23 cellular contexts compared by ENCODE assay signal in genomic region chr16:27650073-27650701, GRCh38.
DNase-seq lines count a peak whose midpoint lies in the region; ATAC-seq and TF ChIP-seq lines count a peak whose summit lies in the region.
"Had no signal": no experiment of that assay in that cellular context is flagged by ENCODE, and none has a peak within 500 bp of the region (broad histone marks: within the 10 kb centered on the region; RNA-seq: fewer than 3 reads in every experiment).

No MANE protein-coding gene starts in this region.

- no peak for TF ChIP-seq RAD21 in Ishikawa (IDR thresholded peaks at IDR 0.05; ENCODE audit: low read depth)

- H3K9me3 Mint-ChIP-seq in nephron (no peaks in the 10 kb centered on the region), endodermal cell (no peaks in the 10 kb centered on the region)
- H3K9me3 Mint-ChIP-seq: activated CD4-positive, alpha-beta T cell treated with anti-CD3 and anti-CD28 coated beads, Interleukin-2, amount 10 ng/mL, durations not matched to agents 24 days and 14 days; activated naive CD4-positive, alpha-beta T cell treated with anti-CD3 and anti-CD28 coated beads, Interleukin-2, amount 50 U/mL, for 72 hours; natural killer cell had no signal

- H3K27ac ChIP-seq in colonic mucosa (peak overlapping the region; percentile 32), endodermal cell (ENCODE audit: low read depth, low read length) (no peak overlapping the region)
- H3K27ac ChIP-seq: parathyroid adenoma, skin epidermis, testis had no signal

- peaks cover 12% of the 10 kb centered on the region for H3K36me3 Mint-ChIP-seq in nephron (ENCODE audit: low read depth)
- H3K36me3 Mint-ChIP-seq in endodermal cell (ENCODE audit: low read depth): peaks cover 16% of the 10 kb centered on the region
- H3K36me3 Mint-ChIP-seq: activated naive CD4-positive, alpha-beta T cell treated with anti-CD3 and anti-CD28 coated beads, Interleukin-2, amount 50 U/mL, for 72 hours; natural killer cell had no signal

- 95 to 97% methylated on average over 11 of the region's 11 CpGs for WGBS in endodermal cell (ENCODE audit: insufficient coverage in 1 of 2, insufficient read length in 1 of 2), 2 experiments

- DNase-seq in colonic mucosa (peak; percentile 42), left cardiac atrium (no peak), GM03348 (ENCODE audit: low spot score) (no peak), posterior vena cava (ENCODE audit: low spot score) (no peak), endodermal cell (no peak)
- DNase-seq: activated CD4-positive, alpha-beta T cell treated with anti-CD3 and anti-CD28 coated beads, Interleukin-2, amount 10 ng/mL, durations not matched to agents 24 days and 14 days; HCEC 1CT; hippocampal formation; natural killer cell; NCI-H1105; NCI-H2029 treated with DMSO at 0.1 percent for 48 hours; NCI-H446; PC-3; stimulated activated CD4-positive, alpha-beta T cell treated with anti-CD3 and anti-CD28 coated beads, Interleukin-4, amount 100 ng/mL, for 1 hour; stimulated activated naive CD4-positive, alpha-beta T cell; T-helper 17 cell; testis had no signal

- TF ChIP-seq CTCF in colonic mucosa (IDR thresholded peaks at IDR 0.05): no peak
- TF ChIP-seq CTCF in nephron (IDR thresholded peaks at IDR 0.05; ENCODE audit: unreplicated experiment in 3 of 3): no peak
- TF ChIP-seq CTCF in endodermal cell (conservative IDR thresholded peaks at IDR 0.05): no peak

- H3K27me3 Mint-ChIP-seq in nephron (ENCODE audit: low read depth): peaks cover 11% of the 10 kb centered on the region
- H3K27me3 Mint-ChIP-seq in endodermal cell (ENCODE audit: insufficient read depth): no peaks in the 10 kb centered on the region
- H3K27me3 Mint-ChIP-seq: activated CD4-positive, alpha-beta T cell treated with anti-CD3 and anti-CD28 coated beads, Interleukin-2, amount 10 ng/mL, durations not matched to agents 24 days and 14 days; T-helper 17 cell had no signal

- H3K4me3 ChIP-seq in colonic mucosa: no peak overlapping the region
- no peak overlapping the region for H3K4me3 ChIP-seq in endodermal cell (ENCODE audit: low read length)
- H3K4me3 ChIP-seq: skin epidermis, testis had no signal

- H3K9ac ChIP-seq in colonic mucosa (ENCODE audit: low read depth in 2 of 2, low read length in 2 of 2): no peak overlapping the region
- no peak overlapping the region for H3K9ac ChIP-seq in endodermal cell (ENCODE audit: extremely low read depth, low read length, poor library complexity, severe bottlenecking)
- H3K9ac ChIP-seq: parathyroid adenoma had no signal

- H3K27me3 ChIP-seq in colonic mucosa (no peaks in the 10 kb centered on the region), endodermal cell (ENCODE audit: control insufficient read depth, insufficient read depth, low read length, poor library complexity, severe bottlenecking) (no peaks in the 10 kb centered on the region)
- H3K27me3 ChIP-seq: testis had no signal

- H3K4me3 Mint-ChIP-seq in nephron (no peak overlapping the region), endodermal cell (no peak overlapping the region)
- H3K4me3 Mint-ChIP-seq: activated CD4-positive, alpha-beta T cell treated with anti-CD3 and anti-CD28 coated beads, Interleukin-2, amount 10 ng/mL, durations not matched to agents 24 days and 14 days; natural killer cell; T-helper 17 cell had no signal

- intact Hi-C loops in colonic mucosa (cut with DNase I): no loop called here
- intact Hi-C loops in left cardiac atrium (cut with DNase I): no loop called here
- intact Hi-C loops in posterior vena cava (cut with DNase I): no loop called here

- H3K9me3 ChIP-seq in colonic mucosa (no peaks in the 10 kb centered on the region), endodermal cell (ENCODE audit: control insufficient read depth, low read length) (no peaks in the 10 kb centered on the region)
- H3K9me3 ChIP-seq: testis had no signal

- H3K4me1 Mint-ChIP-seq in nephron: peaks cover 14% of the 10 kb centered on the region
- no peaks in the 10 kb centered on the region for H3K4me1 Mint-ChIP-seq in endodermal cell
- H3K4me1 Mint-ChIP-seq: activated CD4-positive, alpha-beta T cell treated with anti-CD3 and anti-CD28 coated beads, Interleukin-2, amount 10 ng/mL, durations not matched to agents 24 days and 14 days; natural killer cell had no signal

- peak overlapping the region; percentile 7 to 56 (median 21) for H3K27ac Mint-ChIP-seq in nephron
- no peak overlapping the region for H3K27ac Mint-ChIP-seq in endodermal cell
- H3K27ac Mint-ChIP-seq: activated CD4-positive, alpha-beta T cell treated with anti-CD3 and anti-CD28 coated beads, Interleukin-2, amount 10 ng/mL, durations not matched to agents 24 days and 14 days; natural killer cell; T-helper 17 cell had no signal

- peak; percentile 37; the same call in 1 of the 2 replicates for TF ChIP-seq EP300 in Ishikawa (IDR thresholded peaks at IDR 0.05; ENCODE audit: borderline replicate concordance)

- no peaks in the 10 kb centered on the region for H3K4me1 ChIP-seq in colonic mucosa
- no peaks in the 10 kb centered on the region for H3K4me1 ChIP-seq in endodermal cell (ENCODE audit: control insufficient read depth, insufficient read depth, low read length)
- H3K4me1 ChIP-seq: parathyroid adenoma had no signal

- H3K36me3 ChIP-seq in colonic mucosa (no peaks in the 10 kb centered on the region), endodermal cell (ENCODE audit: control insufficient read depth, insufficient read depth, low read length) (no peaks in the 10 kb centered on the region)

- ATAC-seq in left cardiac atrium (peak; percentile 23 to 71), GM21786 (IDR thresholded peaks at IDR 0.05; ENCODE audit: unreplicated experiment) (no peak)
- ATAC-seq: activated naive CD4-positive, alpha-beta T cell treated with anti-CD3 and anti-CD28 coated beads, Interleukin-2, amount 50 U/mL, for 72 hours; natural killer cell; PC-3; T-helper 17 cell had no signal

TF ChIP-seq in Ishikawa, 13 proteins besides CTCF, POLR2A, EP300 and RAD21:
- TF ChIP-seq YY1 (IDR thresholded peaks at IDR 0.05; ENCODE audit: low read depth) (no peak), CREB1 (IDR thresholded peaks at IDR 0.05; ENCODE audit: low read depth) (no peak), TCF12 (IDR thresholded peaks at IDR 0.05; ENCODE audit: low read depth) (no peak), REST (IDR thresholded peaks at IDR 0.05; ENCODE audit: low read depth) (no peak), TEAD4 (IDR thresholded peaks at IDR 0.05) (peak; percentile 64; the same call in 1 of the 2 replicates), FOXM1 (IDR thresholded peaks at IDR 0.05; ENCODE audit: borderline replicate concordance, low read depth) (no peak), USF1 (IDR thresholded peaks at IDR 0.05) (no peak), EGR1 (IDR thresholded peaks at IDR 0.05) (no peak), ZBTB7A (IDR thresholded peaks at IDR 0.05; ENCODE audit: low read depth) (no peak), NFIC (IDR thresholded peaks at IDR 0.05) (peak; percentile 40), TAF1 (IDR thresholded peaks at IDR 0.05; ENCODE audit: low read depth) (no peak), MAX (IDR thresholded peaks at IDR 0.05) (no peak), CEBPB (IDR thresholded peaks at IDR 0.05) (no peak)
